In the genomic region with DNA sequence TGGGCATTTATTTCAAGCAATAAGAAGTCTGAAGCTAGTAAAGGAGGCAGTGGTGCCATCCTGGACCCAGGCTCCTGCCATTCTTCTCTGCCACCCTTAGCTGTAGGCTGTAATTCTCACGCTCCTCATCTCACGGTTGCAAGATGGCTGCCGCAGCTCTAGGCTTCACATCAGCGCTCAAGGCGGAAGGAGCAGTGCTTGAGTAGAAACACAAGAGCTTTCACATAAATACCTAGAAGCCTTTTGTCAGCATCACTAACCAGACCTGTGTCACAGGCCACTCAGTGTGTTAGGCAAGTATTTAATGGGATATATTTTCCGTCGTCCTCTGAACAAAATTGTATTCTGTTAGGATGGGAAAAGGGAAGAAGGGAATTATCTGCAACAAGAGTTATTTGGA, we compare ENCODE assay signal across 23 cellular contexts.
"Had no signal": no experiment of that assay in that cellular context is flagged by ENCODE, and none has a peak within 500 bp of the region (broad histone marks: within the 10 kb centered on the region; RNA-seq: fewer than 3 reads in every experiment).

No MANE protein-coding gene starts in this region.

- H3K27me3 ChIP-seq: hepatocyte, neutrophil, ovary, thyroid gland had no signal

- H3K4me3 ChIP-seq: hepatocyte, ovary, prostate gland, thyroid gland had no signal

- H3K4me2 ChIP-seq: hepatocyte had no signal

- H3K27ac ChIP-seq: hepatocyte, neutrophil, ovary, prostate gland, thyroid gland, WERI-Rb-1 had no signal

- H3K4me1 ChIP-seq: prostate gland, thyroid gland had no signal

- H3K36me3 ChIP-seq: neutrophil, ovary, WERI-Rb-1 had no signal

- DNase-seq: activated CD4-positive, alpha-beta T cell treated with anti-CD3 and anti-CD28 coated beads, Interleukin-2, amount 10 ng/mL, durations not matched to agents 7 days and 5 days; activated CD4-positive, CD25-positive, alpha-beta regulatory T cell treated with anti-CD3 and anti-CD28 coated beads, Interleukin-2, amount 50 U/mL, for 72 hours; activated CD8-positive, alpha-beta T cell treated with anti-CD3 and anti-CD28 coated beads, Interleukin-2, amount 10 ng/mL, durations not matched to agents 7 days and 5 days; activated gamma-delta T cell; activated naive CD4-positive, alpha-beta T cell treated with anti-CD3 and anti-CD28 coated beads, Interleukin-2, amount 50 U/mL, for 16 hours; activated naive CD8-positive, alpha-beta T cell treated with anti-CD3 and anti-CD28 coated beads, Interleukin-2, amount 50 U/mL, for 24 hours; aorta; caudate nucleus; effector CD4-positive, alpha-beta T cell; erythroblast; foreskin melanocyte; glutamatergic neuron; immature natural killer cell; left ventricle myocardium superior; ovary; stimulated activated CD4-positive, alpha-beta T cell treated with anti-CD3 and anti-CD28 coated beads, Interleukin-12 subunit alpha, Interleukin-12 subunit beta, amount 100 ng/mL, for 4 hours; stimulated activated CD4-positive, alpha-beta T cell treated with anti-CD3 and anti-CD28 coated beads, Interleukin-4, amount 100 ng/mL, for 4 hours; stimulated activated naive CD8-positive, alpha-beta T cell treated with anti-CD3 and anti-CD28 coated beads, Interleukin-15, Interleukin-2, amounts not matched to agents 100 U/mL and 50 U/mL, for 24 hours; thyroid gland; WERI-Rb-1 had no signal

- H3K9me3 ChIP-seq: prostate gland, thyroid gland had no signal

- ATAC-seq: activated CD8-positive, alpha-beta T cell treated with anti-CD3 and anti-CD28 coated beads, Interleukin-2, amount 10 ng/mL, durations not matched to agents 7 days and 5 days; activated naive CD8-positive, alpha-beta T cell treated with anti-CD3 and anti-CD28 coated beads, Interleukin-2, amount 50 U/mL, for 24 hours; left ventricle myocardium superior; stimulated activated naive CD8-positive, alpha-beta T cell treated with anti-CD3 and anti-CD28 coated beads, Interleukin-15, Interleukin-2, amounts not matched to agents 100 U/mL and 50 U/mL, for 24 hours had no signal

- H3K79me2 ChIP-seq: hepatocyte had no signal

- H2AFZ ChIP-seq: hepatocyte had no signal
